Comparison of ENCODE assay signal across 20 cellular contexts in the genomic region with DNA sequence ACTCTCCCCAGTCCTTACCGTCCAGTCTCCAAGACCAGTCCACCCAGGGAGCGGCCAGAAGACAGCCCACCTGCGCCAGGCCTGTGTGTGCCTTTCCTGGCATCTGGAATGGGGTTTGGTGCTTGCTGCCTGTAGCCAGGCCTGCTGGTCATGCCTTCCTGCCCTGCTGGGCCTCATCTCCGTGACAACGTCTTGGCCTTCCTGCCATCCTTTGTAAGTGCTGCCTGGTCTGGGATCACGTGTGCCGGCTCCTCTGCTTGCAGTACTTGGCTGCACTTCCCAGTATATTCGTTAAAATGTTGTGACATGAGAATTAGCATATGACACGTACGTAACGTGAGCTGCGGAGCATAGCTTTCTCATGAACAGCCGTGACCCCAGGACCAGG.
A peak's percentile ranks its signal among the peaks of the same experiment; 100 is the strongest.
DNase-seq lines count a peak whose midpoint lies in the region; ATAC-seq, FAIRE-seq and TF ChIP-seq lines count a peak whose summit lies in the region.
"Had no signal": no experiment of that assay in that cellular context is flagged by ENCODE, and none has a peak within 500 bp of the region (broad histone marks: within the 10 kb centered on the region; RNA-seq: fewer than 3 reads in every experiment).

No MANE protein-coding gene starts in this region.

- no peak overlapping the region for H2AFZ ChIP-seq in H1 (ENCODE audit: low read length)

- TF ChIP-seq RAD21 in H1 (IDR thresholded peaks at IDR 0.05 in 1 of 2, conservative IDR thresholded peaks at IDR 0.05 in 1 of 2; ENCODE audit: low read depth in 2 of 2, low read length in 2 of 2) = no peak

- peaks cover 48% of the 10 kb centered on the region for H3K4me1 ChIP-seq in BLaER1
- H3K4me1 ChIP-seq in H1 (replicated peaks in 1 of 4; ENCODE audit: control insufficient read depth in 3 of 4, insufficient read depth in 4 of 4, low read length in 3 of 4) = peaks cover 0 to 2% (median 0%) of the 10 kb centered on the region in 4 experiments; a peak in 1 of 7 replicates
- H3K4me1 ChIP-seq: esophagus squamous epithelium, suprapubic skin had no signal

- peak overlapping the region; percentile 26; the same call in 1 of the 2 replicates for H3K9ac ChIP-seq in BLaER1
- H3K9ac ChIP-seq in H1 (replicated peaks in 1 of 4; ENCODE audit: extremely low read depth in 1 of 4, low read depth in 3 of 4, low read length in 3 of 4) = no peak overlapping the region

- no peak overlapping the region for H4K5ac ChIP-seq in H1 (ENCODE audit: insufficient read length, low read depth, low read length)

- no peaks in the 10 kb centered on the region for H3K23me2 ChIP-seq in H1 (ENCODE audit: low read depth, low read length)

- no peak overlapping the region for H3K27ac Mint-ChIP-seq in progenitor cell of endocrine pancreas
- H3K27ac Mint-ChIP-seq in activated CD4-positive, alpha-beta T cell treated with anti-CD3 and anti-CD28 coated beads, Interleukin-2, amount 10 ng/mL, durations not matched to agents 7 days and 5 days = no peak overlapping the region

- no peak overlapping the region for H3K4me3 Mint-ChIP-seq in progenitor cell of endocrine pancreas (ENCODE audit: low read depth)
- no peak overlapping the region for H3K4me3 Mint-ChIP-seq in activated CD4-positive, alpha-beta T cell treated with anti-CD3 and anti-CD28 coated beads, Interleukin-2, amount 10 ng/mL, durations not matched to agents 7 days and 5 days

- peaks cover 39% of the 10 kb centered on the region for H3K9me3 ChIP-seq in BLaER1
- H3K9me3 ChIP-seq in H1 (ENCODE audit: insufficient read depth in 2 of 2, low read depth in 1 of 2, low read length in 1 of 2) = peaks cover 9 to 10% of the 10 kb centered on the region in 2 experiments
- H3K9me3 ChIP-seq: suprapubic skin had no signal

- H3K4me3 ChIP-seq in BLaER1 (no peak overlapping the region), H1 (ENCODE audit: extremely low read depth in 1 of 4, insufficient read depth in 2 of 4, low read depth in 3 of 4, low read length in 4 of 4) (no peak overlapping the region)
- H3K4me3 ChIP-seq: dorsolateral prefrontal cortex, esophagus squamous epithelium, skin epidermis, suprapubic skin had no signal

- H2BK20ac ChIP-seq in H1 (ENCODE audit: low read length) = no peak overlapping the region

- FAIRE-seq in H1 (lab: Jason Lieb, UNC) = no peak

- H2BK5ac ChIP-seq in H1 (ENCODE audit: low read depth, low read length) = peak overlapping the region; percentile 44; the same call in 1 of the 2 replicates

- 0 out of 2 replicates have a peak overlapping the region, but pooled peaks have one; percentile 5 for H2BK12ac ChIP-seq in H1 (ENCODE audit: low read depth, low read length)

- peaks cover 4% of the 10 kb centered on the region for H3K9me3 Mint-ChIP-seq in progenitor cell of endocrine pancreas (ENCODE audit: low read depth)
- peaks cover 15% of the 10 kb centered on the region for H3K9me3 Mint-ChIP-seq in activated CD4-positive, alpha-beta T cell treated with anti-CD3 and anti-CD28 coated beads, Interleukin-2, amount 10 ng/mL, durations not matched to agents 7 days and 5 days

- no peak overlapping the region for H3K23ac ChIP-seq in H1 (ENCODE audit: insufficient read length)

- H3K79me2 ChIP-seq in H1 (ENCODE audit: control insufficient read depth in 1 of 2, insufficient read depth in 2 of 2, low read length in 2 of 2) = no peaks in the 10 kb centered on the region

- H2BK15ac ChIP-seq in H1 (ENCODE audit: low read length) = 0 out of 2 replicates have a peak overlapping the region, but pooled peaks have one; percentile 81

- no peak overlapping the region for H3K56ac ChIP-seq in H1 (replicated peaks; ENCODE audit: insufficient read length, low read depth, low read length)

- CTCF ChIA-PET in H1 (lab: Charles Lee; ENCODE audit: partially characterized antibody) = interaction anchor here (0.7 to 1.9 kb wide), 3 partner anchors 10 to 43 kb away, joined by 3 to 6 read pairs (median 3); no protein-coding TSS in a partner anchor
- CTCF ChIA-PET in activated CD4-positive, alpha-beta T cell treated with anti-CD3 and anti-CD28 coated beads, Interleukin-2, amount 10 ng/mL, durations not matched to agents 7 days and 5 days (lab: Charles Lee) = no interaction called here

- H2AK5ac ChIP-seq in H1 (ENCODE audit: low read depth, low read length) = peak overlapping the region; percentile 41; the same call in 1 of the 2 replicates

- DNase-seq in NCI-H69 (lab: John Stamatoyannopoulos, UW) = peak; percentile 40
- no peak for DNase-seq in H1 (ENCODE audit: low read depth in 1 of 2, low spot score in 2 of 2)
- peak; percentile 16 for DNase-seq in mesenteric fat pad (ENCODE audit: low spot score)
- DNase-seq in COLO668 (lab: John Stamatoyannopoulos, UW; ENCODE audit: unreplicated experiment) = no peak
- DNase-seq in progenitor cell of endocrine pancreas (ENCODE audit: low spot score, unreplicated experiment) = no peak
- no peak for DNase-seq in activated CD4-positive, alpha-beta T cell treated with anti-CD3 and anti-CD28 coated beads, Interleukin-2, amount 10 ng/mL, durations not matched to agents 7 days and 5 days
- DNase-seq: activated CD4-positive, alpha-beta T cell treated with anti-CD3 and anti-CD28 coated beads, Interleukin-2, amount 50 U/mL, for 1 hour; activated naive CD4-positive, alpha-beta T cell treated with anti-CD3 and anti-CD28 coated beads, Interleukin-2, amount 50 U/mL, for 16 hours; activated T-cell treated with anti-CD3 and anti-CD28 coated beads for 4 hours; esophagus squamous epithelium; GF-D8; left cardiac atrium; NCI-H1930; NCI-H526 treated with DMSO at 0.1 percent for 48 hours; stimulated activated CD4-positive, alpha-beta T cell treated with anti-CD3 and anti-CD28 coated beads, Interleukin-4, amount 100 ng/mL, for 4 hours had no signal

- no peak for TF ChIP-seq EP300 in H1 (IDR thresholded peaks at IDR 0.05; ENCODE audit: borderline replicate concordance in 1 of 2, low read depth in 2 of 2, low read length in 2 of 2)

- H3K27me3 Mint-ChIP-seq in progenitor cell of endocrine pancreas = no peaks in the 10 kb centered on the region
- peaks cover 3% of the 10 kb centered on the region for H3K27me3 Mint-ChIP-seq in activated CD4-positive, alpha-beta T cell treated with anti-CD3 and anti-CD28 coated beads, Interleukin-2, amount 10 ng/mL, durations not matched to agents 7 days and 5 days

- H3K27ac ChIP-seq in BLaER1 (peak overlapping the region; percentile 9), H1 (ENCODE audit: low read depth, low read length) (no peak overlapping the region)
- H3K27ac ChIP-seq: esophagus squamous epithelium, skin epidermis, suprapubic skin had no signal

- peaks cover 3% of the 10 kb centered on the region; the same call in 1 of the 2 replicates for H3K79me1 ChIP-seq in H1 (ENCODE audit: low read depth, low read length)

- H3K14ac ChIP-seq in H1 (ENCODE audit: insufficient read length) = no peak overlapping the region

- H3K4ac ChIP-seq in H1 (replicated peaks; ENCODE audit: insufficient read length, low read depth, low read length) = no peak overlapping the region

- H4K8ac ChIP-seq in H1 (ENCODE audit: extremely low read depth, insufficient read depth, low read length) = no peak overlapping the region; the same call in 1 of the 2 replicates

- peaks cover 54% of the 10 kb centered on the region for H3K36me3 ChIP-seq in BLaER1
- H3K36me3 ChIP-seq in H1 (ENCODE audit: control insufficient read depth in 2 of 4, insufficient read depth in 4 of 4, low read length in 3 of 4) = no peaks in the 10 kb centered on the region
- H3K36me3 ChIP-seq: esophagus squamous epithelium, suprapubic skin had no signal

- peaks cover 2% of the 10 kb centered on the region for H3K36me3 Mint-ChIP-seq in progenitor cell of endocrine pancreas (ENCODE audit: insufficient read depth)
- peaks cover 7% of the 10 kb centered on the region for H3K36me3 Mint-ChIP-seq in activated CD4-positive, alpha-beta T cell treated with anti-CD3 and anti-CD28 coated beads, Interleukin-2, amount 10 ng/mL, durations not matched to agents 7 days and 5 days (ENCODE audit: low read depth)

- WGBS in H1 (ENCODE audit: extremely low coverage in 1 of 2, insufficient coverage in 1 of 2, insufficient read length in 1 of 2, insufficient replicate concordance in 2 of 2, low coverage in 1 of 2, low lambda C conversion rate in 2 of 2, missing lambda C conversion rate in 1 of 2), 2 experiments = 90% methylated on average over 13 of the region's 13 CpGs; no CpG with 5 or more reads in 1 of the 2 experiments

- no peak overlapping the region for H4K91ac ChIP-seq in H1 (replicated peaks; ENCODE audit: insufficient read length, low read length)

- no peaks in the 10 kb centered on the region for H3K27me3 ChIP-seq in BLaER1
- H3K27me3 ChIP-seq in H1 (replicated peaks in 1 of 4; ENCODE audit: control insufficient read depth in 3 of 4, extremely low read depth in 1 of 4, insufficient read depth in 3 of 4, low read length in 3 of 4) = no peaks in the 10 kb centered on the region
- H3K27me3 ChIP-seq: esophagus squamous epithelium, suprapubic skin had no signal

- H2BK120ac ChIP-seq in H1 (replicated peaks; ENCODE audit: low read depth, low read length) = no peak overlapping the region

- peak overlapping the region; percentile 55 for H3K4me2 ChIP-seq in BLaER1
- no peak overlapping the region for H3K4me2 ChIP-seq in H1 (ENCODE audit: insufficient read depth in 1 of 2, low read depth in 2 of 2, low read length in 2 of 2)

- H3K18ac ChIP-seq in H1 (ENCODE audit: extremely low read depth, low read length) = no peak overlapping the region

- POLR2A ChIA-PET in H1 (lab: Charles Lee; ENCODE audit: partially characterized antibody) = no interaction called here
- POLR2A ChIA-PET in activated CD4-positive, alpha-beta T cell treated with anti-CD3 and anti-CD28 coated beads, Interleukin-2, amount 10 ng/mL, durations not matched to agents 7 days and 5 days (lab: Charles Lee) = no interaction called here

- no peak for TF ChIP-seq CTCF in H1 (IDR thresholded peaks at IDR 0.05; ENCODE audit: control extremely low read depth in 1 of 3, insufficient read depth in 1 of 3, low read depth in 1 of 3, low read length in 3 of 3)
- TF ChIP-seq CTCF in progenitor cell of endocrine pancreas (IDR thresholded peaks at IDR 0.05; ENCODE audit: unreplicated experiment) = no peak

- H4K20me1 ChIP-seq in BLaER1 (peaks cover 41% of the 10 kb centered on the region), H1 (replicated peaks in 1 of 2; ENCODE audit: control insufficient read depth in 1 of 2, insufficient read depth in 2 of 2, low read length in 2 of 2) (no peaks in the 10 kb centered on the region)

- TF ChIP-seq POLR2A in H1 (IDR thresholded peaks at IDR 0.05; ENCODE audit: control extremely low read depth in 1 of 2, low read depth in 2 of 2, low read length in 2 of 2) = no peak

- H3K4me1 Mint-ChIP-seq in progenitor cell of endocrine pancreas (ENCODE audit: low read depth) = no peaks in the 10 kb centered on the region
- H3K4me1 Mint-ChIP-seq in activated CD4-positive, alpha-beta T cell treated with anti-CD3 and anti-CD28 coated beads, Interleukin-2, amount 10 ng/mL, durations not matched to agents 7 days and 5 days = no peaks in the 10 kb centered on the region

- no peak for ATAC-seq in HG02938 (IDR thresholded peaks at IDR 0.05; ENCODE audit: unreplicated experiment)

TF ChIP-seq in H1, 55 proteins besides CTCF, POLR2A, EP300 and RAD21 (continues in another document):
- TF ChIP-seq HDAC6 (IDR thresholded peaks at IDR 0.05; ENCODE audit: low read depth, low read length) (no peak), POU5F1 (IDR thresholded peaks at IDR 0.05; ENCODE audit: low read depth, low read length) (no peak), CBX8 (IDR thresholded peaks at IDR 0.05; ENCODE audit: borderline replicate concordance, low read depth, low read length) (no peak)

Comparison
In these comparisons a context has a peak if more than half of its experiments do, and no peak if none do; other contexts are left out.
1. DNase-seq: peak in NCI-H69 (single experiment) and mesenteric fat pad (single experiment); none in H1 (0 of 2), COLO668 (single experiment), progenitor cell of endocrine pancreas (single experiment) and activated CD4-positive, alpha-beta T cell treated with anti-CD3 and anti-CD28 coated beads, Interleukin-2, amount 10 ng/mL, durations not matched to agents 7 days and 5 days (single experiment).